In genomic region chr14:96805906-96806305, GRCh38 we compare ENCODE assay signal across 19 cellular contexts. TPM values are rescaled to one million over a fixed set of nuclear protein-coding genes. Genes with fewer than 3 reads are reported as not detected.
DNase-seq lines count a peak whose midpoint lies in the region; ATAC-seq, FAIRE-seq and TF ChIP-seq lines count a peak whose summit lies in the region.
"Had no signal": no experiment of that assay in that cellular context is flagged by ENCODE, and none has a peak within 500 bp of the region (broad histone marks: within the 10 kb centered on the region; RNA-seq: fewer than 3 reads in every experiment).

No MANE protein-coding gene starts in this region.

- TF ChIP-seq RAD21 in GM12878 (IDR thresholded peaks at IDR 0.05; ENCODE audit: insufficient read depth, low read depth, low read length): no peak

- H2AFZ ChIP-seq in GM12878 (ENCODE audit: control insufficient read depth, low read depth, low read length): no peak overlapping the region

- in situ Hi-C loops in GM12878 (cut with MboI): no loop called here

- H3K4me1 ChIP-seq in GM12878 (ENCODE audit: control insufficient read depth, insufficient read depth, low read length) (peaks cover 6% of the 10 kb centered on the region; the same call in 1 of the 2 replicates), right cardiac atrium (ENCODE audit: control insufficient read depth, insufficient read depth, low read length) (peaks cover 4% of the 10 kb centered on the region), tibial nerve (peaks cover 0 to 7% (median 0%) of the 10 kb centered on the region in 4 donors)

- H3K27me3 ChIP-seq in GM12878 (replicated peaks in 1 of 2; ENCODE audit: control insufficient read depth in 2 of 2, insufficient read depth in 2 of 2, low read length in 1 of 2) (no peaks in the 10 kb centered on the region), right cardiac atrium (ENCODE audit: control insufficient read depth, insufficient read depth) (no peaks in the 10 kb centered on the region), WERI-Rb-1 (ENCODE audit: insufficient read depth, low read depth, severe bottlenecking) (no peaks in the 10 kb centered on the region), tibial nerve (no peaks in the 10 kb centered on the region)

- TF ChIP-seq EP300 in GM12878 (IDR thresholded peaks at IDR 0.05; ENCODE audit: borderline replicate concordance in 1 of 2, control insufficient read depth in 1 of 2, low read depth in 2 of 2, low read length in 2 of 2) (no peak), tibial nerve (IDR thresholded peaks at IDR 0.05) (no peak)

- H3K27ac ChIP-seq in GM12878 (ENCODE audit: control insufficient read depth, insufficient read depth): no peak overlapping the region
- no peak overlapping the region for H3K27ac ChIP-seq in right cardiac atrium (ENCODE audit: low read length)
- H3K27ac ChIP-seq in WERI-Rb-1: no peak overlapping the region
- H3K27ac ChIP-seq in tibial nerve: no peak overlapping the region

- intact Hi-C loops in GM12878 (cut with micrococcal nuclease; ENCODE audit: unreplicated experiment) (no loop called here), right cardiac atrium (cut with DNase I) (no loop called here)

- H3K36me3 ChIP-seq in GM12878 (ENCODE audit: control insufficient read depth in 2 of 2, insufficient read depth in 2 of 2, low read length in 1 of 2) (no peaks in the 10 kb centered on the region), WERI-Rb-1 (no peaks in the 10 kb centered on the region; the same call in 1 of the 2 replicates), tibial nerve (no peaks in the 10 kb centered on the region)

- DNase-seq in DMS 273 (lab: John Stamatoyannopoulos, UW; ENCODE audit: unreplicated experiment): peak; percentile 96
- DNase-seq in NCI-H1092 treated with DMSO at 0.1 percent for 48 hours (lab: John Stamatoyannopoulos, UW): peak; percentile 78
- no peak for DNase-seq in GM12878 (ENCODE audit: low read depth, low spot score)
- DNase-seq in right cardiac atrium: peak in 1 of 3 donors; percentile 47
- DNase-seq in NCI-H1048 (lab: John Stamatoyannopoulos, UW): no peak
- no peak for DNase-seq in WERI-Rb-1
- DNase-seq in tibial nerve (ENCODE audit: low spot score in 2 of 2): no peak
- DNase-seq: activated CD4-positive, alpha-beta T cell treated with anti-CD3 and anti-CD28 coated beads, Interleukin-2, amount 10 ng/mL, durations not matched to agents 7 days and 5 days; activated CD8-positive, alpha-beta memory T cell treated with anti-CD3 and anti-CD28 coated beads, Interleukin-2, amount 50 U/mL, for 48 hours; activated gamma-delta T cell; AML-193; HFFc6; NCI-H2107; nucleus accumbens; stimulated activated naive B cell treated with anti-CD40 and anti-IgM and Interleukin-4, amounts not matched to agents 10 μg/mL and 1 μg/mL and 100 μg/mL, for 72 hours; T-cell had no signal

- 94% methylated on average over 4 of the region's 4 CpGs for WGBS in GM12878 (ENCODE audit: insufficient coverage, insufficient replicate concordance, low lambda C conversion rate, missing lambda C conversion rate)
- 54% methylated on average over 4 of the region's 4 CpGs for WGBS in right cardiac atrium
- 85 to 87% methylated on average over 4 of the region's 4 CpGs for WGBS in tibial nerve, 2 donors

- TF ChIP-seq CTCF in GM12878 (IDR thresholded peaks at IDR 0.05 in 2 of 3, conservative IDR thresholded peaks at IDR 0.05 in 1 of 3; ENCODE audit: control insufficient read depth in 2 of 3, extremely low read depth in 1 of 3, insufficient read depth in 1 of 3, low read depth in 3 of 3, low read length in 3 of 3) (no peak), WERI-Rb-1 (IDR thresholded peaks at IDR 0.05; ENCODE audit: low read depth, low read length) (no peak), tibial nerve (IDR thresholded peaks at IDR 0.05) (no peak)

- H3K9ac ChIP-seq in GM12878 (ENCODE audit: control insufficient read depth, insufficient read depth, low read length): no peak overlapping the region

- ATAC-seq in GM12878 (peak; percentile 16; the same call in 1 of the 3 replicates), right cardiac atrium (peak; percentile 64 to 86), HG03196 (IDR thresholded peaks at IDR 0.05; ENCODE audit: unreplicated experiment) (no peak)
- ATAC-seq: stimulated activated naive B cell treated with anti-CD40 and anti-IgM and Interleukin-4, amounts not matched to agents 10 μg/mL and 1 μg/mL and 100 μg/mL, for 72 hours; T-cell had no signal

- H3K79me2 ChIP-seq in GM12878 (ENCODE audit: control insufficient read depth, insufficient read depth, low read length): peaks cover 93% of the 10 kb centered on the region

- H4K20me1 ChIP-seq in GM12878 (ENCODE audit: control insufficient read depth, insufficient read depth): no peaks in the 10 kb centered on the region

- H3K4me3 ChIP-seq in GM12878 (no peak overlapping the region), right cardiac atrium (ENCODE audit: low read length) (no peak overlapping the region), WERI-Rb-1 (ENCODE audit: low read depth, low read length) (no peak overlapping the region), tibial nerve (no peak overlapping the region)

- RAD21 ChIA-PET in GM12878 (lab: Charles Lee; ENCODE audit: unreplicated experiment): interaction anchor here (1.1 kb wide), 1 partner anchor 12 kb away, joined by 4 read pairs; no protein-coding TSS in a partner anchor

- CTCF ChIA-PET in GM12878 (lab: Yijun Ruan, JAX): interaction anchor here (1.0 to 1.2 kb wide), 3 partner anchors 38 to 68 kb away, joined by 3 read pairs; no protein-coding TSS in a partner anchor

- FAIRE-seq in GM12878 (lab: Jason Lieb, UNC): no peak
- FAIRE-seq: bronchial epithelial cell, GM18507 had no signal

- H3K9me3 ChIP-seq in GM12878 (replicated peaks; ENCODE audit: control insufficient read depth, insufficient read depth, low read length) (no peaks in the 10 kb centered on the region; the same call in 2 of the 3 replicates), right cardiac atrium (ENCODE audit: control insufficient read depth, low read length) (no peaks in the 10 kb centered on the region), WERI-Rb-1 (ENCODE audit: severe bottlenecking) (no peaks in the 10 kb centered on the region), tibial nerve (no peaks in the 10 kb centered on the region)

- H3K4me2 ChIP-seq in GM12878 (ENCODE audit: control insufficient read depth, insufficient read depth): no peak overlapping the region

- SMC1A ChIA-PET in GM12878 (lab: Charles Lee; ENCODE audit: uncharacterized antibody, unreplicated experiment): interaction anchor here (0.6 to 2.7 kb wide), 4 partner anchors 8 to 47 kb away, joined by 3 to 9 read pairs (median 4); partner anchors contain the start of gene VRK1

- TF ChIP-seq POLR2A in GM12878 (IDR thresholded peaks at IDR 0.05; ENCODE audit: low read depth, low read length) (no peak), tibial nerve (IDR thresholded peaks at IDR 0.05) (no peak)

- BruUV-seq in GM12878 (replicated peaks; lab: Mats Ljungman, UMichigan): no TSS peak

- POLR2A ChIA-PET in GM12878 (lab: Charles Lee): interaction anchor here (0.6 to 1.8 kb wide), 2 partner anchors 10 to 301 kb away, joined by 5 to 6 read pairs; no protein-coding TSS in a partner anchor

TF ChIP-seq in GM12878, 131 proteins besides CTCF, POLR2A, EP300 and RAD21 (continues in another document):
- no peak for TF ChIP-seq LARP7 (IDR thresholded peaks at IDR 0.05)
- TF ChIP-seq E4F1 (IDR thresholded peaks at IDR 0.05; ENCODE audit: borderline replicate concordance, partially characterized antibody): no peak
- TF ChIP-seq ZSCAN29 (IDR thresholded peaks at IDR 0.05): no peak
- no peak for TF ChIP-seq FOXK2 (IDR thresholded peaks at IDR 0.05)
- TF ChIP-seq MTA2 (IDR thresholded peaks at IDR 0.05; ENCODE audit: low read depth): no peak
- no peak for TF ChIP-seq SREBF1 (IDR thresholded peaks at IDR 0.05; ENCODE audit: low read length)
- TF ChIP-seq BHLHE40 (IDR thresholded peaks at IDR 0.05; ENCODE audit: borderline replicate concordance in 1 of 2, low read depth in 2 of 2, low read length in 1 of 2): no peak
- no peak for TF ChIP-seq MXI1 (IDR thresholded peaks at IDR 0.05; ENCODE audit: low read depth, low read length)

RNA-seq across cellular contexts. Expression of gene VRK1, which starts 8.7 kb away (rescaled TPM):
- total RNA-seq in GM12878 (2013; cell fraction: nucleolus; rRNA removed): 93.6 and 94.9 TPM in 2 replicates
- total RNA-seq in GM12878 (2014; rRNA removed) (51.8 and 59.9 TPM in 2 replicates), GM12878 (2014; rRNA removed; fragmentation: Illumina TruSeq; extraction: Trizol) (94.1 and 102 TPM in 2 replicates), GM12878 (2021) (58.0 and 63.0 TPM in 2 replicates), right cardiac atrium (1 to 10 TPM; 7.6 to 9.6 (median 7.9) TPM), tibial nerve (10 to 100 TPM in 1 of 4 donors, 1 to 10 TPM in 3; 5.4 to 11.0 (median 9.0) TPM)
- 36.7 TPM for polyA plus RNA-seq in GM12878 (2011; ENCODE audit: low read depth)
- polyA plus RNA-seq in GM12878 (2011; rRNA removed) (50.9 and 77.0 TPM in 2 replicates), GM12878 (2014; fragmentation: Illumina TruSeq; extraction: Trizol) (75.4 and 96.3 TPM in 2 replicates), GM12878 (2014; fragmentation: Nextera tagmentation; extraction: Ambion mirVana) (100 to 1,000 TPM; 127 to 137 TPM), GM12878 (2014; rRNA removed) (45.4 and 58.3 TPM in 2 replicates), GM12878 (2016; fragmentation: Nextera tagmentation; extraction: Ambion mirVana) (100 to 1,000 TPM; 101 to 115 TPM), right cardiac atrium (4.9 TPM)
- polyA plus RNA-seq in GM12878 (2011; cell fraction: cytosol; rRNA removed): 14.5 and 17.2 TPM in 2 replicates
- polyA plus RNA-seq in GM12878 (2011; cell fraction: nucleus; rRNA removed): 25.5 and 31.0 TPM in 2 replicates
- polyA plus RNA-seq in GM12878 (2012): 26.3 and 33.3 TPM in 2 replicates
- polyA minus RNA-seq in GM12878 (2011; rRNA and poly(A)+ RNA removed): 28.2 and 51.3 TPM in 2 replicates
- polyA minus RNA-seq in GM12878 (2011; cell fraction: cytosol; rRNA and poly(A)+ RNA removed): 20.7 and 21.9 TPM in 2 replicates
- 24.8 and 35.8 TPM in 2 replicates for polyA minus RNA-seq in GM12878 (2011; cell fraction: nucleus; rRNA and poly(A)+ RNA removed)

Comparison
In these comparisons a context has a peak if more than half of its experiments do, and no peak if none do; other contexts are left out.
1. DNase-seq: peak in DMS 273 (single experiment) and NCI-H1092 treated with DMSO at 0.1 percent for 48 hours (single experiment); none in GM12878 (single experiment), NCI-H1048 (single experiment), WERI-Rb-1 (single experiment) and tibial nerve (0 of 2).
2. RNA of gene VRK1, which starts 8.7 kb away (total RNA-seq): 51.8 to 102 TPM in GM12878; 5.4 to 11.0 TPM in tibial nerve and 7.6 to 9.6 TPM in right cardiac atrium; every median in the first group is over 4 times any median in the second.